ENCODE assay signal across 12 cellular contexts in genomic region chr1:10784998-10785854, GRCh38.
"Had no signal": no experiment of that assay in that cellular context is flagged by ENCODE, and none has a peak within 500 bp of the region (broad histone marks: within the 10 kb centered on the region; RNA-seq: fewer than 3 reads in every experiment).

No MANE protein-coding gene starts in this region.

- H3K4me1 ChIP-seq: pancreas, upper lobe of right lung had no signal

- H3K27ac ChIP-seq: pancreas, SJCRH30, upper lobe of right lung had no signal

- FAIRE-seq: keratinocyte, pancreas had no signal

- H3K4me3 ChIP-seq: adrenal gland, lung, pancreas, SJCRH30, upper lobe of right lung had no signal

- ATAC-seq: activated CD8-positive, alpha-beta T cell treated with anti-CD3 and anti-CD28 coated beads, Interleukin-2, amount 10 ng/mL, durations not matched to agents 7 days and 5 days; pancreas; upper lobe of right lung had no signal

- H3K9me3 Mint-ChIP-seq: dendritic cell treated with granulocyte-macrophage colony-stimulating factor and Interleukin-4, amounts not matched to agents 40 ng/mL and 50 ng/mL, for 4 days had no signal

- H3K27ac Mint-ChIP-seq: activated CD8-positive, alpha-beta T cell treated with anti-CD3 and anti-CD28 coated beads, Interleukin-2, amount 10 ng/mL, durations not matched to agents 7 days and 5 days; dendritic cell treated with granulocyte-macrophage colony-stimulating factor and Interleukin-4, amounts not matched to agents 40 ng/mL and 50 ng/mL, for 4 days had no signal

- DNase-seq: activated CD4-positive, alpha-beta T cell treated with anti-CD3 and anti-CD28 coated beads for 4 hours; activated CD8-positive, alpha-beta T cell treated with anti-CD3 and anti-CD28 coated beads, Interleukin-2, amount 10 ng/mL, durations not matched to agents 7 days and 5 days; activated naive CD4-positive, alpha-beta T cell treated with anti-CD3 and anti-CD28 coated beads, Interleukin-2, amount 50 U/mL, for 16 hours; adrenal gland; pancreas; stimulated activated naive CD4-positive, alpha-beta T cell treated with Interleukin-2 at 50 U/mL for 16 hours; T1000; upper lobe of right lung had no signal

- H3K4me3 Mint-ChIP-seq: activated CD8-positive, alpha-beta T cell treated with anti-CD3 and anti-CD28 coated beads, Interleukin-2, amount 10 ng/mL, durations not matched to agents 7 days and 5 days; dendritic cell treated with granulocyte-macrophage colony-stimulating factor and Interleukin-4, amounts not matched to agents 40 ng/mL and 50 ng/mL, for 4 days had no signal

- H3K9me3 ChIP-seq: adrenal gland, pancreas, SJCRH30, upper lobe of right lung had no signal

- H3K27me3 ChIP-seq: adrenal gland, pancreas, SJCRH30 had no signal

- H3K36me3 ChIP-seq: adrenal gland, pancreas, SJCRH30, upper lobe of right lung had no signal
